24 cellular contexts compared by ENCODE assay signal in genomic region chr1:208039536-208040332, GRCh38.
"Had no signal": no experiment of that assay in that cellular context is flagged by ENCODE, and none has a peak within 500 bp of the region (broad histone marks: within the 10 kb centered on the region; RNA-seq: fewer than 3 reads in every experiment).

No MANE protein-coding gene starts in this region.

- DNase-seq: colonic mucosa; cortex of kidney; effector CD8-positive, alpha-beta T cell; effector memory CD8-positive, alpha-beta T cell; endodermal cell; erythroblast; foreskin keratinocyte; heart left ventricle; hypothalamus; immature natural killer cell; islet precursor cell; kidney; kidney glomerular epithelial cell; left colon; left ventricle myocardium inferior; lower lobe of right lung; mesenchymal stem cell had no signal

- H3K4me1 Mint-ChIP-seq: immature natural killer cell, mesothelial cell of epicardium had no signal

- H3K4me3 ChIP-seq: colonic mucosa, esophagus muscularis mucosa, gastroesophageal sphincter, heart left ventricle, hepatocyte, left ventricle myocardium inferior, lower lobe of right lung had no signal

- H3K79me2 ChIP-seq: hepatocyte had no signal

- H3K4me2 ChIP-seq: hepatocyte had no signal

- H2AFZ ChIP-seq: hepatocyte had no signal

- H3K4me1 ChIP-seq: colonic mucosa, esophagus muscularis mucosa, foreskin keratinocyte, gastroesophageal sphincter had no signal

- H3K27ac ChIP-seq: colonic mucosa, epithelial cell of prostate, esophagus muscularis mucosa, foreskin keratinocyte, gastroesophageal sphincter, heart left ventricle, hepatocyte, left ventricle myocardium inferior, lower lobe of right lung had no signal

- H3K4me3 Mint-ChIP-seq: dendritic cell treated with granulocyte-macrophage colony-stimulating factor and Interleukin-4, amounts not matched to agents 40 ng/mL and 50 ng/mL, for 4 days; effector memory CD8-positive, alpha-beta T cell; endodermal cell; immature natural killer cell; mesothelial cell of epicardium had no signal

- H3K9me3 Mint-ChIP-seq: dendritic cell treated with granulocyte-macrophage colony-stimulating factor and Interleukin-4, amounts not matched to agents 40 ng/mL and 50 ng/mL, for 4 days; effector memory CD8-positive, alpha-beta T cell; endodermal cell; immature natural killer cell; mesothelial cell of epicardium had no signal

- H3K9me3 ChIP-seq: colonic mucosa, esophagus muscularis mucosa, gastroesophageal sphincter, heart left ventricle, left ventricle myocardium inferior, lower lobe of right lung had no signal

- H3K36me3 Mint-ChIP-seq: immature natural killer cell had no signal

- H3K27me3 ChIP-seq: colonic mucosa, esophagus muscularis mucosa, foreskin keratinocyte, gastroesophageal sphincter, heart left ventricle, hepatocyte had no signal

- ATAC-seq: effector memory CD8-positive, alpha-beta T cell; foreskin keratinocyte; gastroesophageal sphincter; heart left ventricle; left colon; left lobe of liver; lower lobe of right lung had no signal
